ENCODE assay signal across 25 cellular contexts in the genomic region with DNA sequence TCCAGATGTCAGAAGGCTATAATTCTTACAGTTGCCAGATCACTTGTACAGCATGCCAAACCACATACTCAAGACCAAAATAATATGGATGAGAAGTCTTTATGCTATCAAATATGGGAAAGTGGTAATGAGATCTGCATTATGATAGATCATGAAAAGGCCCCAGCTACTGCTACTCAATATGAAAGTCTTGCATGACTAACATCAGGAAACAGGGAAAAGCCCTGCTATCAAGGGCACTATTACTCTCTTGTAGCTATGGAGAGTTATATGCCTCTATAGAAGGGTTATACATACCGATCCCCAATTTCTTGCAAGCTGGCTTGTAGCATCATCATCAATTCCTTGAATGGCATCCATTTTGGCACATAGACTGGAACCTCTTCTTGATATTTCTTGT. TPM values are rescaled to one million over a fixed set of nuclear protein-coding genes. Genes with fewer than 3 reads are reported as not detected.
"Had no signal": no experiment of that assay in that cellular context is flagged by ENCODE, and none has a peak within 500 bp of the region (broad histone marks: within the 10 kb centered on the region; RNA-seq: fewer than 3 reads in every experiment).

No MANE protein-coding gene starts in this region.

- H3K27me3 Mint-ChIP-seq: memory B cell, progenitor cell of endocrine pancreas had no signal

- H3K27ac Mint-ChIP-seq: immature natural killer cell, memory B cell, mesothelial cell of epicardium, nephron, progenitor cell of endocrine pancreas had no signal

- H3K4me3 ChIP-seq: colonic mucosa, esophagus squamous epithelium, gastrocnemius medialis, heart right ventricle, left ventricle myocardium inferior, lower lobe of right lung, pancreas, testis, transverse colon had no signal

- ATAC-seq: gastrocnemius medialis, heart right ventricle, lower lobe of right lung, pancreas, right cardiac atrium had no signal

- H3K4me1 Mint-ChIP-seq: memory B cell had no signal

- H3K27ac ChIP-seq: colonic mucosa, esophagus squamous epithelium, gastrocnemius medialis, heart right ventricle, left ventricle myocardium inferior, lower lobe of right lung, pancreas, testis, transverse colon had no signal

- DNase-seq: colonic mucosa; dermis blood vessel endothelial cell; esophagus squamous epithelium; gastrocnemius medialis; heart right ventricle; immature natural killer cell; left ventricle myocardium inferior; lower lobe of right lung; occipital lobe; pancreas; right cardiac atrium; small intestine; stimulated activated CD4-positive, alpha-beta T cell treated with anti-CD3 and anti-CD28 coated beads, Interleukin-12 subunit alpha, Interleukin-12 subunit beta, amount 100 ng/mL, for 4 hours; stimulated activated naive CD4-positive, alpha-beta T cell treated with Interleukin-2 at 50 U/mL for 16 hours; testis; transverse colon had no signal

- H3K9me3 ChIP-seq: colonic mucosa, esophagus squamous epithelium, gastrocnemius medialis, heart right ventricle, left ventricle myocardium inferior, lower lobe of right lung, pancreas, testis, transverse colon had no signal

- H3K27me3 ChIP-seq: colonic mucosa, esophagus squamous epithelium, gastrocnemius medialis, heart right ventricle, pancreas, testis, transverse colon had no signal

- H3K9me3 Mint-ChIP-seq: immature natural killer cell, memory B cell, mesothelial cell of epicardium, nephron had no signal

- H3K4me1 ChIP-seq: colonic mucosa, esophagus squamous epithelium, gastrocnemius medialis, heart right ventricle, left ventricle myocardium inferior, lower lobe of right lung, pancreas, testis, transverse colon had no signal

- H3K4me3 Mint-ChIP-seq: immature natural killer cell, memory B cell, mesothelial cell of epicardium, nephron had no signal

RNA-seq across cellular contexts. Expression of a gene that starts 43.3 kb away (rescaled TPM):
- total RNA-seq: cerebellum, colonic mucosa, dermis blood vessel endothelial cell, epithelial cell of proximal tubule, esophagus squamous epithelium, gastrocnemius medialis, heart right ventricle, left ventricle myocardium inferior, lower lobe of right lung, mesothelial cell of epicardium, mucosa of gallbladder, myocyte, occipital lobe, pancreas, progenitor cell of endocrine pancreas, right cardiac atrium, testis, transverse colon, urinary bladder had no signal
